In the genomic region with DNA sequence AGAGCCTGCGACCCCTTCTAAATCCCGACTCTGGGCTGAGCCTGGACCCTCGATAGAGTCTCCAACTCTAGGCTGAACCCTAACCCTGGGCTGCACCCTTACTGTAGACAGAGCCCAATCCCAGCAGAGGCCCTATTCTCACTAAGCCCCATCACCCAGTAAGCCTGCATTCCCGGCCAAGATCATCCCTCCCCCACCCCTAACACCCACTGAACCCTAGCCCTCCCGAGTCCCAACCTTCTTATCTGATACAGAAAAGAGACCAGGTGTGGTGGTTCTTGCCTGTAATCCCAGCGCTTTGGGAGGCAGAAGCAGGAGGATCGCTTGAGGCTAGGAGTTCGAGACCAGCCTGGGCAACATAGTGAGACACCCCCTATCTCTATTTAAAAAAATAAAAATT, we compare ENCODE assay signal across 9 cellular contexts. TPM values are rescaled to one million over a fixed set of nuclear protein-coding genes. Genes with fewer than 3 reads are reported as not detected.
DNase-seq lines count a peak whose midpoint lies in the region; ATAC-seq and TF ChIP-seq lines count a peak whose summit lies in the region.
"Had no signal": no experiment of that assay in that cellular context is flagged by ENCODE, and none has a peak within 500 bp of the region (broad histone marks: within the 10 kb centered on the region; RNA-seq: fewer than 3 reads in every experiment).

No MANE protein-coding gene starts in this region.

- H3K9me3 ChIP-seq in WERI-Rb-1 (ENCODE audit: severe bottlenecking) (no peaks in the 10 kb centered on the region), iPS-20b (ENCODE audit: insufficient read depth, low read depth, low read length) (no peaks in the 10 kb centered on the region), stomach (no peaks in the 10 kb centered on the region), upper lobe of right lung (no peaks in the 10 kb centered on the region)
- H3K9me3 ChIP-seq: ovary had no signal

- H3K4me3 Mint-ChIP-seq in activated naive CD4-positive, alpha-beta T cell treated with anti-CD3 and anti-CD28 coated beads, Interleukin-2, amount 10 ng/mL, durations not matched to agents 7 days and 5 days: no peak overlapping the region

- no peaks in the 10 kb centered on the region for H3K27me3 ChIP-seq in WERI-Rb-1 (ENCODE audit: insufficient read depth, low read depth, severe bottlenecking)
- H3K27me3 ChIP-seq in iPS-20b (ENCODE audit: insufficient read depth, low read length): peaks cover 22% of the 10 kb centered on the region
- peaks cover 0 to 25% (median 4%) of the 10 kb centered on the region in 3 donors for H3K27me3 ChIP-seq in stomach
- H3K27me3 ChIP-seq in upper lobe of right lung: no peaks in the 10 kb centered on the region
- H3K27me3 ChIP-seq: ovary had no signal

- H3K36me3 ChIP-seq in WERI-Rb-1 (no peaks in the 10 kb centered on the region), iPS-20b (ENCODE audit: insufficient read depth, low read depth, low read length) (no peaks in the 10 kb centered on the region), stomach (no peaks in the 10 kb centered on the region), upper lobe of right lung (no peaks in the 10 kb centered on the region)
- H3K36me3 ChIP-seq: ovary had no signal

- ATAC-seq in upper lobe of right lung: no peak
- no peak for ATAC-seq in HG03571 (IDR thresholded peaks at IDR 0.05; ENCODE audit: unreplicated experiment)

- peaks cover 29% of the 10 kb centered on the region for H3K27me3 Mint-ChIP-seq in activated naive CD4-positive, alpha-beta T cell treated with anti-CD3 and anti-CD28 coated beads, Interleukin-2, amount 10 ng/mL, durations not matched to agents 7 days and 5 days

- no peak for TF ChIP-seq POLR2A in stomach (IDR thresholded peaks at IDR 0.05)

- intact Hi-C loops in stomach (cut with DNase I; ENCODE audit: low total_unique reads) (loop anchor here (5.0 kb wide), 1 partner anchor 79 kb away; a partner anchor contains a TSS), upper lobe of right lung (cut with DNase I) (loop anchor here (10.0 kb wide), 1 partner anchor 62 kb away; no protein-coding TSS in a partner anchor)

- TF ChIP-seq EP300 in stomach (IDR thresholded peaks at IDR 0.05): no peak

- H3K27ac Mint-ChIP-seq in activated naive CD4-positive, alpha-beta T cell treated with anti-CD3 and anti-CD28 coated beads, Interleukin-2, amount 10 ng/mL, durations not matched to agents 7 days and 5 days: peak overlapping the region; percentile 70

- peaks cover 50% of the 10 kb centered on the region for H3K4me1 Mint-ChIP-seq in activated naive CD4-positive, alpha-beta T cell treated with anti-CD3 and anti-CD28 coated beads, Interleukin-2, amount 10 ng/mL, durations not matched to agents 7 days and 5 days

- H3K27ac ChIP-seq in WERI-Rb-1 (peak overlapping the region; percentile 96), iPS-20b (ENCODE audit: low read length) (no peak overlapping the region), stomach (peak overlapping the region in 2 of 5 donors; percentile 12 to 70), upper lobe of right lung (no peak overlapping the region)
- H3K27ac ChIP-seq: ovary had no signal

- no peak for DNase-seq in activated naive CD4-positive, alpha-beta T cell treated with anti-CD3 and anti-CD28 coated beads, Interleukin-2, amount 10 ng/mL, durations not matched to agents 7 days and 5 days
- no peak for DNase-seq in activated naive CD4-positive, alpha-beta T cell (lab: John Stamatoyannopoulos, UW)
- DNase-seq in WERI-Rb-1: peak; percentile 71
- no peak for DNase-seq in stomach
- DNase-seq in upper lobe of right lung: no peak
- no peak for DNase-seq in SHP77 (lab: John Stamatoyannopoulos, UW)

- H3K4me3 ChIP-seq in WERI-Rb-1 (ENCODE audit: low read depth, low read length) (no peak overlapping the region; the same call in 1 of the 2 replicates), iPS-20b (ENCODE audit: low read length) (peak overlapping the region; percentile 77), stomach (peak overlapping the region in 3 of 4 donors; percentile 47 to 55 (median 54)), upper lobe of right lung (no peak overlapping the region)

- peaks cover 3% of the 10 kb centered on the region for H3K36me3 Mint-ChIP-seq in activated naive CD4-positive, alpha-beta T cell treated with anti-CD3 and anti-CD28 coated beads, Interleukin-2, amount 10 ng/mL, durations not matched to agents 7 days and 5 days

- H3K9me3 Mint-ChIP-seq in activated naive CD4-positive, alpha-beta T cell treated with anti-CD3 and anti-CD28 coated beads, Interleukin-2, amount 10 ng/mL, durations not matched to agents 7 days and 5 days: no peaks in the 10 kb centered on the region

- 48 to 69% (median 55%) methylated on average over 8 of the region's 8 CpGs for WGBS in stomach, 5 donors

- H3K9ac ChIP-seq in iPS-20b (ENCODE audit: low read depth, low read length): peak overlapping the region; percentile 56

- CTCF ChIA-PET in activated naive CD4-positive, alpha-beta T cell treated with anti-CD3 and anti-CD28 coated beads, Interleukin-2, amount 10 ng/mL, durations not matched to agents 7 days and 5 days (lab: Charles Lee): interaction anchor here (1.0 to 3.3 kb wide), 18 partner anchors 11 to 182 kb away, joined by 3 to 61 read pairs (median 6); a partner anchor contains a TSS

- peaks cover 3% of the 10 kb centered on the region; the same call in 1 of the 2 replicates for H3K4me1 ChIP-seq in iPS-20b (ENCODE audit: insufficient read depth, low read length)
- peaks cover 28 to 61% (median 46%) of the 10 kb centered on the region in 4 donors for H3K4me1 ChIP-seq in stomach
- H3K4me1 ChIP-seq in upper lobe of right lung: peaks cover 25% of the 10 kb centered on the region

- TF ChIP-seq CTCF in WERI-Rb-1 (IDR thresholded peaks at IDR 0.05; ENCODE audit: low read depth, low read length): no peak
- no peak for TF ChIP-seq CTCF in stomach (IDR thresholded peaks at IDR 0.05)
- no peak for TF ChIP-seq CTCF in upper lobe of right lung (IDR thresholded peaks at IDR 0.05)

RNA-seq across cellular contexts. Expression of a gene that starts 2.6 kb away (rescaled TPM):
- 10 to 100 TPM in 2 of 5 donors, 1 to 10 TPM in 3; 7.0 to 43.4 (median 9.5) TPM for total RNA-seq in stomach
- polyA plus RNA-seq in stomach: 1 to 10 TPM; 5.3 to 5.5 (median 5.4) TPM
- 11.9 TPM for total RNA-seq in upper lobe of right lung

RNA-seq across cellular contexts. Expression of a gene that starts 33.4 kb away (rescaled TPM):
- 10 to 100 TPM; 41.4 to 77.5 (median 71.3) TPM for total RNA-seq in stomach
- 10 to 100 TPM; 66.4 to 86.6 (median 75.3) TPM for polyA plus RNA-seq in stomach
- total RNA-seq in upper lobe of right lung: 94.2 TPM

Comparison
In these comparisons a context has a peak if more than half of its experiments do, and no peak if none do; other contexts are left out.
1. H3K4me3 ChIP-seq: peak in iPS-20b (single experiment) and stomach (3 of 4); none in WERI-Rb-1 (single experiment) and upper lobe of right lung (single experiment).